18 cellular contexts compared by ENCODE assay signal in genomic region chr6:163620670-163621330, GRCh38.
DNase-seq lines count a peak whose midpoint lies in the region; ATAC-seq and TF ChIP-seq lines count a peak whose summit lies in the region.
"Had no signal": no experiment of that assay in that cellular context is flagged by ENCODE, and none has a peak within 500 bp of the region (broad histone marks: within the 10 kb centered on the region; RNA-seq: fewer than 3 reads in every experiment).

No MANE protein-coding gene starts in this region.

- H4K20me1 ChIP-seq in osteoblast (ENCODE audit: insufficient read depth, low read length): no peaks in the 10 kb centered on the region

- no peaks in the 10 kb centered on the region for H3K36me3 Mint-ChIP-seq in activated CD4-positive, alpha-beta T cell treated with anti-CD3 and anti-CD28 coated beads, Interleukin-2, amount 10 ng/mL, durations not matched to agents 7 days and 5 days (ENCODE audit: low read depth)

- H3K79me2 ChIP-seq in osteoblast (ENCODE audit: insufficient read depth, low read length): no peaks in the 10 kb centered on the region

- H3K36me3 ChIP-seq in osteoblast (ENCODE audit: insufficient read depth, low read length) (no peaks in the 10 kb centered on the region), adrenal gland (replicated peaks in 1 of 2) (no peaks in the 10 kb centered on the region)
- H3K36me3 ChIP-seq: BE2C, tibial artery, WERI-Rb-1 had no signal

- no peak overlapping the region for H3K4me2 ChIP-seq in osteoblast (ENCODE audit: insufficient read depth, low read length)
- H3K4me2 ChIP-seq: smooth muscle cell had no signal

- POLR2A ChIA-PET in activated CD4-positive, alpha-beta T cell treated with anti-CD3 and anti-CD28 coated beads, Interleukin-2, amount 10 ng/mL, durations not matched to agents 7 days and 5 days (lab: Charles Lee): no interaction called here

- H3K27ac ChIP-seq in osteoblast (ENCODE audit: low read depth, low read length) (no peak overlapping the region), adrenal gland (no peak overlapping the region)
- H3K27ac ChIP-seq: tibial artery, WERI-Rb-1 had no signal

- DNase-seq in RPMI8226 (peak; percentile 52), osteoblast (ENCODE audit: insufficient read length, low spot score, missing footprints) (peak; percentile 81), adrenal gland (no peak)
- DNase-seq in stimulated activated CD8-positive, alpha-beta memory T cell treated with anti-CD3 and anti-CD28 coated beads, Interleukin-4, amount 100 ng/mL, for 48 hours: no peak
- no peak for DNase-seq in activated CD4-positive, alpha-beta T cell treated with anti-CD3 and anti-CD28 coated beads, Interleukin-2, amount 10 ng/mL, durations not matched to agents 7 days and 5 days
- DNase-seq: BE2C, H7, MV-4-11, NCI-H2029 treated with DMSO at 0.1 percent for 48 hours, NCI-H510A treated with DMSO at 0.1 percent for 48 hours, posterior cingulate gyrus, T-helper 1 cell, WERI-Rb-1 had no signal

- H3K27me3 ChIP-seq in osteoblast (ENCODE audit: insufficient read depth, low read length): no peaks in the 10 kb centered on the region
- no peaks in the 10 kb centered on the region for H3K27me3 ChIP-seq in adrenal gland
- H3K27me3 ChIP-seq: BE2C, tibial artery had no signal

- no peaks in the 10 kb centered on the region for H3K4me1 Mint-ChIP-seq in activated CD4-positive, alpha-beta T cell treated with anti-CD3 and anti-CD28 coated beads, Interleukin-2, amount 10 ng/mL, durations not matched to agents 7 days and 5 days

- peaks cover 3% of the 10 kb centered on the region for H3K9me3 Mint-ChIP-seq in activated CD4-positive, alpha-beta T cell treated with anti-CD3 and anti-CD28 coated beads, Interleukin-2, amount 10 ng/mL, durations not matched to agents 7 days and 5 days

- no peak overlapping the region for H2AFZ ChIP-seq in osteoblast (ENCODE audit: low read length)

- H3K4me3 ChIP-seq in osteoblast (ENCODE audit: insufficient read depth, low read length): no peak overlapping the region
- H3K4me3 ChIP-seq in adrenal gland: no peak overlapping the region
- H3K4me3 ChIP-seq: smooth muscle cell, tibial artery had no signal

- CTCF ChIA-PET in activated CD4-positive, alpha-beta T cell treated with anti-CD3 and anti-CD28 coated beads, Interleukin-2, amount 10 ng/mL, durations not matched to agents 7 days and 5 days (lab: Charles Lee): no interaction called here

- H3K4me3 Mint-ChIP-seq in activated CD4-positive, alpha-beta T cell treated with anti-CD3 and anti-CD28 coated beads, Interleukin-2, amount 10 ng/mL, durations not matched to agents 7 days and 5 days: no peak overlapping the region

- no peak overlapping the region for H3K27ac Mint-ChIP-seq in activated CD4-positive, alpha-beta T cell treated with anti-CD3 and anti-CD28 coated beads, Interleukin-2, amount 10 ng/mL, durations not matched to agents 7 days and 5 days

- ATAC-seq in GM18870 (IDR thresholded peaks at IDR 0.05; ENCODE audit: unreplicated experiment) (peak; percentile 69), HG03280 (IDR thresholded peaks at IDR 0.05; ENCODE audit: unreplicated experiment) (peak; percentile 58)
- ATAC-seq: HepG2 had no signal

- intact Hi-C loops in adrenal gland (cut with DNase I): no loop called here

- WGBS in adrenal gland, 4 donors: 81 to 87% (median 83%) methylated on average over 16 of the region's 16 CpGs

- H3K4me1 ChIP-seq in osteoblast (ENCODE audit: insufficient read depth, low read length) (no peaks in the 10 kb centered on the region), adrenal gland (replicated peaks in 1 of 2) (no peaks in the 10 kb centered on the region)
- H3K4me1 ChIP-seq: BE2C, tibial artery had no signal

- no peak for TF ChIP-seq POLR2A in adrenal gland (IDR thresholded peaks at IDR 0.05)

- H3K27me3 Mint-ChIP-seq in activated CD4-positive, alpha-beta T cell treated with anti-CD3 and anti-CD28 coated beads, Interleukin-2, amount 10 ng/mL, durations not matched to agents 7 days and 5 days: no peaks in the 10 kb centered on the region

- no peak for TF ChIP-seq CTCF in osteoblast (IDR thresholded peaks at IDR 0.05; ENCODE audit: extremely low read depth, low read depth, low read length)
- no peak for TF ChIP-seq CTCF in adrenal gland (IDR thresholded peaks at IDR 0.05)

- no peaks in the 10 kb centered on the region for H3K9me3 ChIP-seq in osteoblast (ENCODE audit: low read depth, low read length)
- H3K9me3 ChIP-seq in adrenal gland (replicated peaks in 1 of 3): no peaks in the 10 kb centered on the region
- H3K9me3 ChIP-seq: BE2C, tibial artery had no signal

Comparison
In these comparisons a context has a peak if more than half of its experiments do, and no peak if none do; other contexts are left out.
1. DNase-seq: peak in RPMI8226 (single experiment) and osteoblast (single experiment); none in stimulated activated CD8-positive, alpha-beta memory T cell treated with anti-CD3 and anti-CD28 coated beads, Interleukin-4, amount 100 ng/mL, for 48 hours (single experiment), activated CD4-positive, alpha-beta T cell treated with anti-CD3 and anti-CD28 coated beads, Interleukin-2, amount 10 ng/mL, durations not matched to agents 7 days and 5 days (single experiment) and adrenal gland (0 of 7).